23 cellular contexts compared by ENCODE assay signal in genomic region chr2:44684559-44684958, GRCh38.
DNase-seq lines count a peak whose midpoint lies in the region; ATAC-seq, FAIRE-seq and TF ChIP-seq lines count a peak whose summit lies in the region.
"Had no signal": no experiment of that assay in that cellular context is flagged by ENCODE, and none has a peak within 500 bp of the region (broad histone marks: within the 10 kb centered on the region; RNA-seq: fewer than 3 reads in every experiment).

No MANE protein-coding gene starts in this region.

- no peak for TF ChIP-seq POLR2A in GM12892 (IDR thresholded peaks at IDR 0.05; ENCODE audit: low read depth, low read length)

- no peak overlapping the region for H3K56ac ChIP-seq in mesendoderm (ENCODE audit: low read length)

- no peak overlapping the region for H3K4ac ChIP-seq in mesendoderm (ENCODE audit: low read depth, low read length)

- intact Hi-C loops in Calu3 (cut with micrococcal nuclease; ENCODE audit: unreplicated experiment) = no loop called here

- H3K4me1 Mint-ChIP-seq in activated T-cell treated with anti-CD3 and anti-CD28 coated beads, Interleukin-2, amount 50 U/mL, for 72 hours (ENCODE audit: low read depth) = no peaks in the 10 kb centered on the region
- no peaks in the 10 kb centered on the region for H3K4me1 Mint-ChIP-seq in activated T-cell treated with anti-CD3 and anti-CD28 coated beads, Interleukin-2, amount 50 U/mL, for 4 hours (ENCODE audit: low read depth)
- peaks cover 63% of the 10 kb centered on the region for H3K4me1 Mint-ChIP-seq in endodermal cell
- no peaks in the 10 kb centered on the region for H3K4me1 Mint-ChIP-seq in Calu3 (ENCODE audit: low read depth, unreplicated experiment)
- H3K4me1 Mint-ChIP-seq: CD8-positive, alpha-beta memory T cell had no signal

- H3K27me3 Mint-ChIP-seq in activated T-cell treated with anti-CD3 and anti-CD28 coated beads, Interleukin-2, amount 50 U/mL, for 72 hours (ENCODE audit: low read depth) = no peaks in the 10 kb centered on the region
- H3K27me3 Mint-ChIP-seq in activated T-cell treated with anti-CD3 and anti-CD28 coated beads, Interleukin-2, amount 50 U/mL, for 4 hours (ENCODE audit: low read depth) = no peaks in the 10 kb centered on the region
- H3K27me3 Mint-ChIP-seq in endodermal cell (ENCODE audit: insufficient read depth) (no peaks in the 10 kb centered on the region), Calu3 (ENCODE audit: unreplicated experiment) (no peaks in the 10 kb centered on the region)
- H3K27me3 Mint-ChIP-seq: CD4-positive, alpha-beta memory T cell; CD4-positive, CD25-positive, alpha-beta regulatory T cell; CD8-positive, alpha-beta memory T cell had no signal

- H3K36me3 ChIP-seq in endodermal cell (ENCODE audit: control insufficient read depth, insufficient read depth, low read length) (peaks cover 3% of the 10 kb centered on the region), mesendoderm (ENCODE audit: control insufficient read depth, insufficient read depth, low read length) (no peaks in the 10 kb centered on the region)
- H3K36me3 ChIP-seq: BE2C, BLaER1 had no signal

- no peaks in the 10 kb centered on the region for H3K79me2 ChIP-seq in mesendoderm (ENCODE audit: control insufficient read depth, insufficient read depth, low read length)

- H3K4me2 ChIP-seq in mesendoderm (ENCODE audit: low read length) = no peak overlapping the region
- H3K4me2 ChIP-seq: BLaER1 had no signal

- no peak overlapping the region for H3K4me3 Mint-ChIP-seq in activated T-cell treated with anti-CD3 and anti-CD28 coated beads, Interleukin-2, amount 50 U/mL, for 72 hours
- no peak overlapping the region for H3K4me3 Mint-ChIP-seq in activated T-cell treated with anti-CD3 and anti-CD28 coated beads, Interleukin-2, amount 50 U/mL, for 4 hours
- no peak overlapping the region for H3K4me3 Mint-ChIP-seq in endodermal cell
- H3K4me3 Mint-ChIP-seq in Calu3 (ENCODE audit: low read depth, unreplicated experiment) = no peak overlapping the region
- H3K4me3 Mint-ChIP-seq: CD14-positive monocyte; CD4-positive, alpha-beta memory T cell; CD4-positive, CD25-positive, alpha-beta regulatory T cell; CD8-positive, alpha-beta memory T cell had no signal

- no peaks in the 10 kb centered on the region for H3K36me3 Mint-ChIP-seq in activated T-cell treated with anti-CD3 and anti-CD28 coated beads, Interleukin-2, amount 50 U/mL, for 72 hours (ENCODE audit: insufficient read depth in 2 of 2)
- H3K36me3 Mint-ChIP-seq in activated T-cell treated with anti-CD3 and anti-CD28 coated beads, Interleukin-2, amount 50 U/mL, for 4 hours (ENCODE audit: insufficient read depth) = peaks cover 3% of the 10 kb centered on the region
- no peaks in the 10 kb centered on the region for H3K36me3 Mint-ChIP-seq in endodermal cell (ENCODE audit: low read depth)
- no peaks in the 10 kb centered on the region for H3K36me3 Mint-ChIP-seq in Calu3 (ENCODE audit: insufficient read depth, unreplicated experiment)
- H3K36me3 Mint-ChIP-seq: CD14-positive monocyte; CD4-positive, alpha-beta memory T cell; CD4-positive, CD25-positive, alpha-beta regulatory T cell had no signal

- H4K5ac ChIP-seq in mesendoderm (ENCODE audit: low read length) = no peak overlapping the region

- H2BK15ac ChIP-seq in mesendoderm (replicated peaks; ENCODE audit: low read depth) = no peak overlapping the region

- H3K4me3 ChIP-seq in endodermal cell (ENCODE audit: low read length) (peak overlapping the region; percentile 29), mesendoderm (ENCODE audit: low read length) (no peak overlapping the region)
- H3K4me3 ChIP-seq: BLaER1 had no signal

- H3K18ac ChIP-seq in mesendoderm (ENCODE audit: low read length) = no peak overlapping the region

- BruUV-seq in Calu3 (replicated peaks; lab: Mats Ljungman, UMichigan) = no TSS peak

- no peaks in the 10 kb centered on the region for H3K9me3 ChIP-seq in endodermal cell (ENCODE audit: control insufficient read depth, low read length)
- H3K9me3 ChIP-seq: BE2C, BLaER1 had no signal

- no peak for TF ChIP-seq CTCF in endodermal cell (conservative IDR thresholded peaks at IDR 0.05)
- TF ChIP-seq CTCF in Calu3 (IDR thresholded peaks at IDR 0.05; ENCODE audit: unreplicated experiment) = no peak

- H3K9me3 Mint-ChIP-seq in activated T-cell treated with anti-CD3 and anti-CD28 coated beads, Interleukin-2, amount 50 U/mL, for 72 hours = no peaks in the 10 kb centered on the region
- H3K9me3 Mint-ChIP-seq in activated T-cell treated with anti-CD3 and anti-CD28 coated beads, Interleukin-2, amount 50 U/mL, for 4 hours = no peaks in the 10 kb centered on the region
- H3K9me3 Mint-ChIP-seq in endodermal cell (no peaks in the 10 kb centered on the region), Calu3 (ENCODE audit: low read depth, unreplicated experiment) (no peaks in the 10 kb centered on the region)
- H3K9me3 Mint-ChIP-seq: CD4-positive, alpha-beta memory T cell; CD4-positive, CD25-positive, alpha-beta regulatory T cell; CD8-positive, alpha-beta memory T cell had no signal

- ATAC-seq in activated T-cell treated with anti-CD3 and anti-CD28 coated beads, Interleukin-2, amount 50 U/mL, for 72 hours (replicated peaks in 1 of 2) = no peak
- ATAC-seq in activated T-cell treated with anti-CD3 and anti-CD28 coated beads, Interleukin-2, amount 50 U/mL, for 4 hours = no peak
- ATAC-seq in left lobe of liver = no peak

- peak overlapping the region; percentile 17 for H3K27ac Mint-ChIP-seq in activated T-cell treated with anti-CD3 and anti-CD28 coated beads, Interleukin-2, amount 50 U/mL, for 72 hours
- H3K27ac Mint-ChIP-seq in endodermal cell (no peak overlapping the region), Calu3 (ENCODE audit: unreplicated experiment) (no peak overlapping the region)
- H3K27ac Mint-ChIP-seq: CD14-positive monocyte; CD4-positive, alpha-beta memory T cell; CD4-positive, CD25-positive, alpha-beta regulatory T cell had no signal

- FAIRE-seq in GM12892 (lab: Jason Lieb, UNC) = no peak
- FAIRE-seq: A204.1, G401.6, GM12891, GM18507 had no signal

- H4K8ac ChIP-seq in mesendoderm (ENCODE audit: low read depth, low read length) = no peak overlapping the region

- no peak overlapping the region for H2BK120ac ChIP-seq in mesendoderm (ENCODE audit: low read depth, low read length)

- no peak overlapping the region for H2BK5ac ChIP-seq in mesendoderm (ENCODE audit: low read length)

- H3K27ac ChIP-seq in endodermal cell (ENCODE audit: low read depth, low read length) (no peak overlapping the region), mesendoderm (ENCODE audit: low read depth, low read length) (no peak overlapping the region)
- H3K27ac ChIP-seq: BLaER1 had no signal

- CTCF ChIA-PET in Calu3 (lab: Charles Lee) = no interaction called here

- H3K23ac ChIP-seq in mesendoderm (ENCODE audit: low read length) = no peak overlapping the region

- DNase-seq in activated T-cell treated with anti-CD3 and anti-CD28 coated beads, Interleukin-2, amount 50 U/mL, for 72 hours = no peak
- DNase-seq in activated T-cell treated with anti-CD3 and anti-CD28 coated beads, Interleukin-2, amount 50 U/mL, for 4 hours = no peak
- DNase-seq in endodermal cell = no peak
- peak; percentile 69 for DNase-seq in mesendoderm
- no peak for DNase-seq in left lobe of liver (ENCODE audit: low spot score)
- DNase-seq in Calu3 = no peak
- no peak for DNase-seq in GM12892 (ENCODE audit: insufficient read length)
- DNase-seq: 8988T; ACHN; BE2C; C1 segment of cervical spinal cord; CD4-positive, alpha-beta memory T cell; CD4-positive, CD25-positive, alpha-beta regulatory T cell; CD8-positive, alpha-beta memory T cell; COR-L47; DMS79 treated with DMSO at 0.1 percent for 48 hours; GF-D8 had no signal

- H3K4me1 ChIP-seq in endodermal cell (ENCODE audit: control insufficient read depth, insufficient read depth, low read length) = peaks cover 24% of the 10 kb centered on the region
- peaks cover 11% of the 10 kb centered on the region for H3K4me1 ChIP-seq in mesendoderm (ENCODE audit: control insufficient read depth, low read depth, low read length)
- H3K4me1 ChIP-seq: BLaER1 had no signal

- no peaks in the 10 kb centered on the region for H3K79me1 ChIP-seq in mesendoderm (ENCODE audit: low read length)

- no peak overlapping the region for H2AK5ac ChIP-seq in mesendoderm (ENCODE audit: low read length)

- H3K27me3 ChIP-seq in endodermal cell (ENCODE audit: control insufficient read depth, insufficient read depth, low read length, poor library complexity, severe bottlenecking) = no peaks in the 10 kb centered on the region
- no peaks in the 10 kb centered on the region for H3K27me3 ChIP-seq in mesendoderm (ENCODE audit: insufficient read depth, low read length, poor library complexity)
- H3K27me3 ChIP-seq: BE2C, BLaER1 had no signal

- H3K9ac ChIP-seq in endodermal cell (ENCODE audit: extremely low read depth, low read length, poor library complexity, severe bottlenecking) = no peak overlapping the region
- no peak overlapping the region for H3K9ac ChIP-seq in mesendoderm (ENCODE audit: low read length)
- H3K9ac ChIP-seq: BLaER1 had no signal
